In the genomic region with DNA sequence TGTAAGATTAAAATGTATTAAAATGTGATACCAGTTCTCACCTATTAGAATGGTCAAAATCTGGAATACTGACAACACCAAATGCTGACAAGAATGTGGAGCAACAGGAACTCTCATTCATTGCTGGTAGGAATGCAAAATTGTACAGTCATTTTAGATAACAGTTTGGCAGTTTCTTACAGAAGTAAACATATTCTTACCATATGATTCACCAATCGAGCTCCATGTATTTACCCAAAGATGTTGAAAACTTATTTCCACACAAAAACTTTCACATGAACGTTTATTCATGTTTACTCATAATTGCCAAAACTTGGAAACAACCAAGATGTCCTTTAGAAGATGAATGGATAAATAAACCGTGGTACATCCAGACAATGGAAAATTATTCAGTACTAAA, we compare ENCODE assay signal across 1 cellular context.
TF ChIP-seq lines count a peak whose summit lies in the region.

No MANE protein-coding gene starts in this region.

TF ChIP-seq in IMR-90, 13 proteins besides CTCF, POLR2A, EP300 and RAD21 (continued from another document):
- no peak for TF ChIP-seq RFX5 (IDR thresholded peaks at IDR 0.05; ENCODE audit: low read depth, low read length)
- TF ChIP-seq MAZ (IDR thresholded peaks at IDR 0.05; ENCODE audit: borderline replicate concordance, low read depth, low read length), result no peak
- TF ChIP-seq MAFK (IDR thresholded peaks at IDR 0.05; ENCODE audit: low read depth, low read length), result no peak
- TF ChIP-seq MXI1 (IDR thresholded peaks at IDR 0.05; ENCODE audit: borderline replicate concordance, low read depth, low read length), result no peak
- TF ChIP-seq SMC3 (IDR thresholded peaks at IDR 0.05; ENCODE audit: low read depth, low read length), result no peak
- TF ChIP-seq RCOR1 (IDR thresholded peaks at IDR 0.05; ENCODE audit: insufficient replicate concordance, low read length), result no peak
- TF ChIP-seq FOS (IDR thresholded peaks at IDR 0.05; ENCODE audit: low read depth, low read length), result no peak
- TF ChIP-seq BHLHE40 (IDR thresholded peaks at IDR 0.05; ENCODE audit: low read depth, low read length), result no peak
- TF ChIP-seq NFE2L2 (IDR thresholded peaks at IDR 0.05; ENCODE audit: low read depth, low read length), result no peak
